8 cellular contexts compared by ENCODE assay signal in genomic region chr3:110568246-110568645, GRCh38.
DNase-seq lines count a peak whose midpoint lies in the region; ATAC-seq, FAIRE-seq and TF ChIP-seq lines count a peak whose summit lies in the region.

No MANE protein-coding gene starts in this region.

- no peaks in the 10 kb centered on the region for H3K36me3 ChIP-seq in GM12878 (ENCODE audit: control insufficient read depth in 2 of 2, insufficient read depth in 2 of 2, low read length in 1 of 2)
- no peaks in the 10 kb centered on the region for H3K36me3 ChIP-seq in testis (ENCODE audit: low read depth, missing control alignments)

- no peak overlapping the region for H2AFZ ChIP-seq in GM12878 (ENCODE audit: control insufficient read depth, low read depth, low read length)

- no peaks in the 10 kb centered on the region for H3K27me3 ChIP-seq in GM12878 (replicated peaks in 1 of 2; ENCODE audit: control insufficient read depth in 2 of 2, insufficient read depth in 2 of 2, low read length in 1 of 2)
- no peaks in the 10 kb centered on the region for H3K27me3 ChIP-seq in testis

- DNase-seq in GM12878 (ENCODE audit: low read depth, low spot score) (no peak), skeletal muscle cell (ENCODE audit: low read depth) (peak; percentile 79), posterior cingulate gyrus (no peak), NAMALWA (ENCODE audit: low spot score) (no peak), testis (no peak), NCI-H526 (lab: John Stamatoyannopoulos, UW) (no peak)

- H3K4me1 ChIP-seq in GM12878 (ENCODE audit: control insufficient read depth, insufficient read depth, low read length): no peaks in the 10 kb centered on the region
- no peaks in the 10 kb centered on the region for H3K4me1 ChIP-seq in testis

- in situ Hi-C loops in GM12878 (cut with MboI): no loop called here

- SMC1A ChIA-PET in GM12878 (lab: Charles Lee; ENCODE audit: uncharacterized antibody, unreplicated experiment): interaction anchor here (0.7 kb wide), 1 partner anchor 78 kb away, joined by 3 read pairs; no protein-coding TSS in a partner anchor

- 0% methylated on average over 2 of the region's 2 CpGs for WGBS in GM12878 (ENCODE audit: insufficient coverage, insufficient replicate concordance, low lambda C conversion rate, missing lambda C conversion rate)
- 54 to 73% methylated on average over 2 of the region's 2 CpGs for WGBS in testis, 2 donors

- no peaks in the 10 kb centered on the region for H4K20me1 ChIP-seq in GM12878 (ENCODE audit: control insufficient read depth, insufficient read depth)

- TF ChIP-seq RAD21 in GM12878 (IDR thresholded peaks at IDR 0.05; ENCODE audit: insufficient read depth, low read depth, low read length): no peak

- H3K4me2 ChIP-seq in GM12878 (ENCODE audit: control insufficient read depth, insufficient read depth): no peak overlapping the region

- CTCF ChIA-PET in GM12878 (lab: Yijun Ruan, JAX): no interaction called here

- H3K9me3 ChIP-seq in GM12878 (replicated peaks; ENCODE audit: control insufficient read depth, insufficient read depth, low read length) (no peaks in the 10 kb centered on the region), testis (no peaks in the 10 kb centered on the region)

- POLR2A ChIA-PET in GM12878 (lab: Charles Lee): no interaction called here

- FAIRE-seq in GM12878 (lab: Jason Lieb, UNC): no peak

- intact Hi-C loops in GM12878 (cut with micrococcal nuclease; ENCODE audit: unreplicated experiment): no loop called here
- intact Hi-C loops in posterior cingulate gyrus (cut with DNase I): no loop called here
- intact Hi-C loops in testis (cut with DNase I; ENCODE audit: low total_unique reads): no loop called here

- H3K27ac ChIP-seq in GM12878 (ENCODE audit: control insufficient read depth, insufficient read depth) (no peak overlapping the region), testis (no peak overlapping the region)

- no TSS peak for BruUV-seq in GM12878 (replicated peaks; lab: Mats Ljungman, UMichigan)

- RAD21 ChIA-PET in GM12878 (lab: Charles Lee; ENCODE audit: unreplicated experiment): no interaction called here

- TF ChIP-seq EP300 in GM12878 (IDR thresholded peaks at IDR 0.05; ENCODE audit: borderline replicate concordance in 1 of 2, control insufficient read depth in 1 of 2, low read depth in 2 of 2, low read length in 2 of 2): no peak

- TF ChIP-seq POLR2A in GM12878 (IDR thresholded peaks at IDR 0.05; ENCODE audit: low read depth, low read length) (no peak), testis (IDR thresholded peaks at IDR 0.05) (no peak)

- H3K4me3 ChIP-seq in GM12878 (no peak overlapping the region), skeletal muscle cell (ENCODE audit: low read depth, low read length) (no peak overlapping the region), testis (no peak overlapping the region)

- H3K79me2 ChIP-seq in GM12878 (ENCODE audit: control insufficient read depth, insufficient read depth, low read length): no peaks in the 10 kb centered on the region

- no peak overlapping the region for H3K9ac ChIP-seq in GM12878 (ENCODE audit: control insufficient read depth, insufficient read depth, low read length)

- no peak for TF ChIP-seq CTCF in GM12878 (IDR thresholded peaks at IDR 0.05 in 2 of 3, conservative IDR thresholded peaks at IDR 0.05 in 1 of 3; ENCODE audit: control insufficient read depth in 2 of 3, extremely low read depth in 1 of 3, insufficient read depth in 1 of 3, low read depth in 3 of 3, low read length in 3 of 3)
- no peak for TF ChIP-seq CTCF in testis (IDR thresholded peaks at IDR 0.05)

- ATAC-seq in GM18907 (IDR thresholded peaks at IDR 0.05; ENCODE audit: unreplicated experiment) (peak; percentile 84), HG03064 (IDR thresholded peaks at IDR 0.05; ENCODE audit: low read depth, unreplicated experiment) (peak; percentile 62), GM12878 (peak; percentile 71)

TF ChIP-seq in GM12878, 131 proteins besides CTCF, POLR2A, EP300 and RAD21:
- no peak for TF ChIP-seq HDAC6 (IDR thresholded peaks at IDR 0.05; ENCODE audit: unreplicated experiment)
- TF ChIP-seq TARDBP (IDR thresholded peaks at IDR 0.05; ENCODE audit: borderline replicate concordance): no peak
- no peak for TF ChIP-seq YY1 (IDR thresholded peaks at IDR 0.05; ENCODE audit: low read depth, low read length)
- peak; percentile 41; the same call in 1 of the 2 replicates for TF ChIP-seq RUNX3 (IDR thresholded peaks at IDR 0.05; ENCODE audit: low read length)
